In the genomic region with DNA sequence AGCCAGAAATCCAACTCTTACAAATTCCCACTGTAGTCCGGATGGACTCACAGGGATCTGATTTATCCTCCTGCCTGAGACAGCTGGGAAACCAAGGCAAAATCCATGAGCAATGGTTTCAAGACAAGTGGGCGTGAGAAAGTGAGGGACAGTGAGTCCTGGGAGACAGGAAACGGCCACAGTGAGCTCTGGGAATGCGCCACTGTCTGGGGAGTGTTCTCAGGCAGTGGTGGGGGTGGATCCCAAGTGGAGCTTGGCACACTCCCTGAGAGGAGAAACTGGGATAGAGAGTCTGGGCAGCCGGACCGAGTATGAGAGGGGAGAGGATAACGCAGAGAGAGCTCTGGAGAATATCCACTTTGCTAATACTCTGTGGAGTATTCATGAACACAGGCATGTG, we compare ENCODE assay signal across 29 cellular contexts. TPM values are rescaled to one million over a fixed set of nuclear protein-coding genes. Genes with fewer than 3 reads are reported as not detected.
DNase-seq lines count a peak whose midpoint lies in the region; ATAC-seq and TF ChIP-seq lines count a peak whose summit lies in the region.
"Had no signal": no experiment of that assay in that cellular context is flagged by ENCODE, and none has a peak within 500 bp of the region (broad histone marks: within the 10 kb centered on the region; RNA-seq: fewer than 3 reads in every experiment).

No MANE protein-coding gene starts in this region.

- no peak overlapping the region for H2AFZ ChIP-seq in OCI-LY7 (ENCODE audit: low read length)

- no peaks in the 10 kb centered on the region for H3K9me2 ChIP-seq in OCI-LY7 (ENCODE audit: insufficient read depth, low read length)
- H3K9me2 ChIP-seq: SK-N-SH had no signal

- no peaks in the 10 kb centered on the region for H4K20me1 ChIP-seq in OCI-LY7 (ENCODE audit: insufficient read depth, low read length)

- H3K9me3 ChIP-seq in OCI-LY7 (ENCODE audit: low read length) = no peaks in the 10 kb centered on the region
- H3K9me3 ChIP-seq: ascending aorta, esophagus squamous epithelium, sigmoid colon, SK-N-SH, suprapubic skin had no signal

- no peak overlapping the region for H3K27ac ChIP-seq in OCI-LY7 (ENCODE audit: low read depth, low read length, poor library complexity, severe bottlenecking)
- H3K27ac ChIP-seq: ascending aorta, esophagus squamous epithelium, KMS-11, sigmoid colon, suprapubic skin had no signal

- BruUV-seq in OCI-LY7 (replicated peaks; lab: Mats Ljungman, UMichigan) = no TSS peak

- H3K4me1 ChIP-seq in OCI-LY7 (ENCODE audit: insufficient read depth, low read length, poor library complexity, severe bottlenecking) = no peaks in the 10 kb centered on the region
- H3K4me1 ChIP-seq: ascending aorta had no signal

- intact Hi-C loops in OCI-LY7 (cut with micrococcal nuclease; ENCODE audit: unreplicated experiment) = no loop called here

- no peaks in the 10 kb centered on the region for H3K79me2 ChIP-seq in OCI-LY7 (ENCODE audit: insufficient read depth, low read depth, low read length)

- peak; percentile 38 for DNase-seq in activated effector memory CD4-positive, alpha-beta T cell treated with anti-CD3 and anti-CD28 coated beads, Interleukin-2, amount 50 U/mL, for 16 hours
- no peak for DNase-seq in activated effector memory CD4-positive, alpha-beta T cell treated with Interleukin-2 at 50 U/mL for 16 hours
- DNase-seq in amniotic epithelial cell (ENCODE audit: low read depth) (peak; percentile 36), middle frontal gyrus (ENCODE audit: extremely low spot score, low spot score) (peak; percentile 12), superior temporal gyrus (ENCODE audit: extremely low spot score) (peak; percentile 20), OCI-LY7 (ENCODE audit: low spot score) (no peak)
- DNase-seq: 8988T; activated CD4-positive, alpha-beta memory T cell treated with anti-CD3 and anti-CD28 coated beads, Interleukin-2, amount 10 ng/mL, durations not matched to agents 7 days and 5 days; caudate nucleus; CD8-positive, alpha-beta T cell; esophagus squamous epithelium; H9; left ventricle myocardium superior; midbrain; NCI-H1436; NCI-H2107; NCI-H446; sigmoid colon; SK-N-SH; stimulated activated CD4-positive, alpha-beta T cell treated with anti-CD3 and anti-CD28 coated beads, Interleukin-4, amount 100 ng/mL, for 4 hours had no signal

- H3K36me3 ChIP-seq in OCI-LY7 (ENCODE audit: insufficient read depth, low read length) = no peaks in the 10 kb centered on the region
- H3K36me3 ChIP-seq: ascending aorta, esophagus squamous epithelium, sigmoid colon, suprapubic skin had no signal

- TF ChIP-seq CTCF in OCI-LY7 (conservative IDR thresholded peaks at IDR 0.05; ENCODE audit: low read length) = no peak

- H3K4me2 ChIP-seq in OCI-LY7 (ENCODE audit: low read length) = no peak overlapping the region
- H3K4me2 ChIP-seq: KMS-11, SK-N-SH had no signal

- POLR2A ChIA-PET in OCI-LY7 (lab: Charles Lee) = no interaction called here

- ATAC-seq in HG02938 (IDR thresholded peaks at IDR 0.05; ENCODE audit: unreplicated experiment) (no peak), GM19351 (IDR thresholded peaks at IDR 0.05; ENCODE audit: unreplicated experiment) (no peak)
- ATAC-seq: activated CD4-positive, CD25-positive, alpha-beta regulatory T cell treated with anti-CD3 and anti-CD28 coated beads, Interleukin-2, amount 50 U/mL, for 24 hours; CD8-positive, alpha-beta T cell; left ventricle myocardium superior; stimulated activated memory B cell treated with anti-CD40 and anti-IgM and Interleukin-4, amounts not matched to agents 10 μg/mL and 1 μg/mL and 100 μg/mL, for 72 hours had no signal

- no peak overlapping the region for H3K4me3 ChIP-seq in OCI-LY7 (ENCODE audit: low read depth, low read length, poor library complexity, severe bottlenecking)
- H3K4me3 ChIP-seq: ascending aorta, esophagus squamous epithelium, sigmoid colon, suprapubic skin had no signal

- CTCF ChIA-PET in OCI-LY7 (lab: Charles Lee; ENCODE audit: unreplicated experiment) = no interaction called here

RNA-seq across cellular contexts. Expression of a gene that starts 9.8 kb away (rescaled TPM):
- 0.03 TPM in 1 of 2 replicates, not detected in the other for total RNA-seq in OCI-LY7 (2014; rRNA removed; shearing (Covaris generic))
- not detected in 2 replicates for total RNA-seq in OCI-LY7 (2022)
- total RNA-seq: activated CD4-positive, alpha-beta memory T cell treated with anti-CD3 and anti-CD28 coated beads, Interleukin-2, amount 10 ng/mL, durations not matched to agents 7 days and 5 days; activated T-helper 2 cell treated with anti-CD3 and anti-CD28 coated beads, Interferon-gamma antibody, Interleukin-2, Interleukin-4, amounts not matched to agents 10 μg/mL and 5 μg/mL and 100 μg/mL, durations not matched to agents 14 hours and 24 hours and 36 hours; ascending aorta; CD8-positive, alpha-beta T cell; esophagus squamous epithelium; left ventricle myocardium superior; sigmoid colon; suprapubic skin had no signal

RNA-seq across cellular contexts. Expression of a gene that starts 42.2 kb away (rescaled TPM):
- 74.3 and 81.7 TPM in 2 replicates for total RNA-seq in OCI-LY7 (2014; rRNA removed; shearing (Covaris generic))
- total RNA-seq in OCI-LY7 (2022) = 60.5 and 66.5 TPM in 2 replicates

RNA-seq across cellular contexts. Expression of a gene that starts 55.3 kb away (rescaled TPM):
- 0.06 TPM in 1 of 2 replicates, not detected in the other for total RNA-seq in OCI-LY7 (2014; rRNA removed; shearing (Covaris generic))
- 0.72 and 1.3 TPM in 2 replicates for total RNA-seq in OCI-LY7 (2022)
- total RNA-seq: activated CD4-positive, alpha-beta memory T cell treated with anti-CD3 and anti-CD28 coated beads, Interleukin-2, amount 10 ng/mL, durations not matched to agents 7 days and 5 days; activated T-helper 2 cell treated with anti-CD3 and anti-CD28 coated beads, Interferon-gamma antibody, Interleukin-2, Interleukin-4, amounts not matched to agents 10 μg/mL and 5 μg/mL and 100 μg/mL, durations not matched to agents 14 hours and 24 hours and 36 hours; ascending aorta; B cell; CD8-positive, alpha-beta T cell; esophagus squamous epithelium; H9; left ventricle myocardium superior; sigmoid colon; suprapubic skin had no signal

Comparison
In these comparisons a context has a peak if more than half of its experiments do, and no peak if none do; other contexts are left out.
1. DNase-seq: peak in activated effector memory CD4-positive, alpha-beta T cell treated with anti-CD3 and anti-CD28 coated beads, Interleukin-2, amount 50 U/mL, for 16 hours (single experiment), amniotic epithelial cell (single experiment), middle frontal gyrus (single experiment) and superior temporal gyrus (single experiment); none in activated effector memory CD4-positive, alpha-beta T cell treated with Interleukin-2 at 50 U/mL for 16 hours (single experiment) and OCI-LY7 (single experiment).